ENCODE assay signal across 1 cellular context in the genomic region with DNA sequence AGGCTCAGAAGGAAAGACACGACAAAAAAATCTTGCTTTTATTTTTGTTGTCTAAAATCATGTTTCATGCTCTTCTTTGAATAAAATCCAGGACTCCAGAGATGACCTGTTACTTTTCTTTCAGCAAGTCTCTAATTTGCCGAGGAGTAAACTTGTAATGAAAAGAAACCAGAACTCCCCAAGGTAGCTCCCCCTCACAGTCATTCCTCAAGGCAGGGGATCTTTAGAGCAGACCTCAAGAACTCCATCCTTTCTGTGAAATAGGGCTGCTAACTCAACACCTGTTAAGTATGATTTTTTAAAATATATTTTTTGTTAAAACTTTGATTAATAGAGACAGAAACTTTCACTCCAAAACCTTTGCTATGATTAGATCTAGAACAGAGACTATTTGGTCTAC.
TF ChIP-seq lines count a peak whose summit lies in the region.

No MANE protein-coding gene starts in this region.

TF ChIP-seq in HepG2, 621 proteins besides CTCF, POLR2A, EP300 and RAD21 (continued from another document):
- TF ChIP-seq ZNF562 (CRISPR knock-in tag; IDR thresholded peaks at IDR 0.05; ENCODE audit: borderline replicate concordance) = no peak
- no peak for TF ChIP-seq CBX2 (IDR thresholded peaks at IDR 0.05; ENCODE audit: low read depth, low read length)
- no peak for TF ChIP-seq CBX2 (CRISPR knock-in tag; IDR thresholded peaks at IDR 0.05; ENCODE audit: low read depth)
- TF ChIP-seq YEATS2 (CRISPR knock-in tag; IDR thresholded peaks at IDR 0.05; ENCODE audit: borderline replicate concordance) = no peak
- TF ChIP-seq MAFG (CRISPR knock-in tag; IDR thresholded peaks at IDR 0.05) = no peak
- TF ChIP-seq ZNF773 (CRISPR knock-in tag; IDR thresholded peaks at IDR 0.05; ENCODE audit: borderline replicate concordance) = no peak
TF ChIP-seq in HepG2: peak in this region for 0.
